In the genomic region with DNA sequence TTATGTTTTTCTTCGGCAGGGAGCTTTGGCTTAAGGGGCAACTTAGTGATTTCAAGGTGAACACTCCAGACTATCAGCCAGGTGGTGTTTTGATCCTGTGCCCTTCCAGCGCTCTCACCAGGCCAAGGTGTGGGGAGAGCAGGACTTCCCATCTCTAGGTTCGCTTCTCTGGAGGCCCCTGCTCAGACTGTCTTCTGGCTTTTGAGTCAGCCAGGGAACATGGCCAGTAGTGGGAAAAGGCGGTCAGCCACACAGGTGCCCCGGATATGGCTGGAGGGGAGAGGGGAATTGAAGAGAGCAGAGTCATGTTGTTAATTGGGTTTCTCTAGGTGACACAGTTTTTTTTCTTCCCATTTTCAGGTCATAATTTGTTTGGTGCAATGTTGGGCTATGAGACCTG, we compare ENCODE assay signal across 8 cellular contexts. TPM values are rescaled to one million over a fixed set of nuclear protein-coding genes. Genes with fewer than 3 reads are reported as not detected.
DNase-seq lines count a peak whose midpoint lies in the region; ATAC-seq and TF ChIP-seq lines count a peak whose summit lies in the region.

No MANE protein-coding gene starts in this region.

- H3K4me2 ChIP-seq in skeletal muscle satellite cell (ENCODE audit: low read length): peak overlapping the region; percentile 97

- DNase-seq in H7 (no peak), fibroblast of villous mesenchyme (ENCODE audit: low read depth) (no peak), UCSD-AML1 (lab: John Stamatoyannopoulos, UW; ENCODE audit: unreplicated experiment) (no peak), NCI-H1105 treated with DMSO at 0.1 percent for 48 hours (lab: John Stamatoyannopoulos, UW) (no peak)

- H3K4me3 ChIP-seq in H7 (ENCODE audit: insufficient read depth, low read depth, low read length) (peak overlapping the region; percentile 92; the same call in 1 of the 2 replicates), WI38 (ENCODE audit: low read depth, low read length) (peak overlapping the region; percentile 84), fibroblast of villous mesenchyme (ENCODE audit: low read depth, low read length) (peak overlapping the region; percentile 87), skeletal muscle satellite cell (ENCODE audit: low read length) (peak overlapping the region; percentile 90)

- TF ChIP-seq CTCF in WI38 (IDR thresholded peaks at IDR 0.05; ENCODE audit: low read depth, low read length) (no peak), fibroblast of villous mesenchyme (IDR thresholded peaks at IDR 0.05; ENCODE audit: insufficient read depth, low read depth, low read length) (no peak)

- H3K9ac ChIP-seq in skeletal muscle satellite cell (ENCODE audit: low read depth, low read length): peak overlapping the region; percentile 88

- H3K4me1 ChIP-seq in skeletal muscle satellite cell (ENCODE audit: control insufficient read depth, insufficient read depth, low read length): peaks cover 13% of the 10 kb centered on the region

- H3K9me3 ChIP-seq in skeletal muscle satellite cell (replicated peaks; ENCODE audit: low read length): no peaks in the 10 kb centered on the region

- H3K27me3 ChIP-seq in H7 (ENCODE audit: control insufficient read depth, insufficient read depth, low read length) (no peaks in the 10 kb centered on the region), skeletal muscle satellite cell (ENCODE audit: control insufficient read depth, insufficient read depth, low read length) (no peaks in the 10 kb centered on the region)

- ATAC-seq in GM18861 (IDR thresholded peaks at IDR 0.05; ENCODE audit: unreplicated experiment) (no peak), HG03025 (IDR thresholded peaks at IDR 0.05; ENCODE audit: low FRiP score, unreplicated experiment) (no peak)

- H3K36me3 ChIP-seq in H7 (replicated peaks; ENCODE audit: control insufficient read depth, insufficient read depth, low read length) (peaks cover 2% of the 10 kb centered on the region), skeletal muscle satellite cell (ENCODE audit: insufficient read depth, low read length) (peaks cover 11% of the 10 kb centered on the region)

RNA-seq across cellular contexts. Expression of a gene that starts 1.5 kb away (rescaled TPM):
- total RNA-seq in H7 (2014; rRNA removed; shearing (Covaris generic)): 42.4 and 58.2 TPM in 2 replicates
- 21.6 and 38.0 TPM in 2 replicates for total RNA-seq in fibroblast of villous mesenchyme
- 29.4 and 30.4 TPM in 2 replicates for total RNA-seq in skeletal muscle satellite cell (2012; rRNA removed)

RNA-seq across cellular contexts. Expression of a gene that starts 27.7 kb away (rescaled TPM):
- total RNA-seq in H7 (2014; rRNA removed; shearing (Covaris generic)): 36.5 and 42.6 TPM in 2 replicates
- total RNA-seq in fibroblast of villous mesenchyme: 11.7 and 13.9 TPM in 2 replicates
- total RNA-seq in skeletal muscle satellite cell (2012; rRNA removed): 10.3 and 11.4 TPM in 2 replicates

RNA-seq across cellular contexts. Expression of a gene that starts 38.7 kb away (rescaled TPM):
- 348 and 395 TPM in 2 replicates for total RNA-seq in H7 (2014; rRNA removed; shearing (Covaris generic))
- total RNA-seq in fibroblast of villous mesenchyme: 149 and 157 TPM in 2 replicates
- 164 and 179 TPM in 2 replicates for total RNA-seq in skeletal muscle satellite cell (2012; rRNA removed)

RNA-seq across cellular contexts. Expression of a gene that starts 45.9 kb away (rescaled TPM):
- not detected in 2 replicates for total RNA-seq in H7 (2014; rRNA removed; shearing (Covaris generic))
- total RNA-seq in fibroblast of villous mesenchyme: not detected in 2 replicates
- not detected in 2 replicates for total RNA-seq in skeletal muscle satellite cell (2012; rRNA removed)
